Comparison of ENCODE assay signal across 24 cellular contexts in the genomic region with DNA sequence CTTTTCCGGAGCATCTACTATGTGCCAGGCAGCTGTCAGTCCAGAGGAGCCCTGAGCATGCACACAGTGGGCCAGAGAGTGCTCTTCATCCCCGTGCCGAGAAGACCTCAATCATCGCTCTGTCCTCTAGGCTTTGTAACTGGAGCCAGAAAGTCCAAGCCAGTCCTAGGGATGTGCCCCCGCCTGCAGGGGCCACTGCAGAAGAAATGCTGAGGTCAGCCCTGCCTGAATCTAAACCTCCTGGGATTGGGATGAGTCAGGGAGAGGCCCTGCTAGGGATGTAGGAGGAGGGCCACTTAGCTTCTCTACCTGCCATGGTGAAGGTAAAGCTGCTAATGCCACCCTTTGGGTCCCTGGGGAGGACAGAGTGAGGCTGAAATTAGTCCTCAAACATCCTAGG.
DNase-seq lines count a peak whose midpoint lies in the region; ATAC-seq, FAIRE-seq and TF ChIP-seq lines count a peak whose summit lies in the region.
"Had no signal": no experiment of that assay in that cellular context is flagged by ENCODE, and none has a peak within 500 bp of the region (broad histone marks: within the 10 kb centered on the region; RNA-seq: fewer than 3 reads in every experiment).

No MANE protein-coding gene starts in this region.

- CTCF ChIA-PET in CD8-positive, alpha-beta memory T cell (lab: Charles Lee) = no interaction called here

- no peaks in the 10 kb centered on the region for H3K36me3 Mint-ChIP-seq in natural killer cell treated with Interleukin-12 subunit alpha and Interleukin-12 subunit beta and Interleukin-15 and Interleukin-18, amount 100 ng/mL, for 72 hours
- H3K36me3 Mint-ChIP-seq in CD8-positive, alpha-beta memory T cell = peaks cover 0 to 2% (median 0%) of the 10 kb centered on the region in 3 donors

- ATAC-seq in natural killer cell treated with Interleukin-12 subunit alpha and Interleukin-12 subunit beta and Interleukin-15 and Interleukin-18, amount 100 ng/mL, for 72 hours = no peak
- ATAC-seq: SK-N-SH treated with all-trans-retinoic acid at 6 μM for 48 hours had no signal

- intact Hi-C loops in posterior vena cava (cut with DNase I) (no loop called here), kidney (cut with DNase I) (no loop called here)

- TF ChIP-seq CTCF in coronary artery (IDR thresholded peaks at IDR 0.05) = no peak
- TF ChIP-seq CTCF in kidney (IDR thresholded peaks at IDR 0.05; ENCODE audit: borderline replicate concordance, extremely low read depth, insufficient read depth) = no peak

- H3K27me3 Mint-ChIP-seq in natural killer cell treated with Interleukin-12 subunit alpha and Interleukin-12 subunit beta and Interleukin-15 and Interleukin-18, amount 100 ng/mL, for 72 hours = no peaks in the 10 kb centered on the region
- H3K27me3 Mint-ChIP-seq in CD8-positive, alpha-beta memory T cell = peaks cover 5 to 13% of the 10 kb centered on the region in 2 donors

- H3K36me3 ChIP-seq in CD8-positive, alpha-beta memory T cell (ENCODE audit: insufficient read depth, low read length) = no peaks in the 10 kb centered on the region
- H3K36me3 ChIP-seq in kidney (ENCODE audit: control insufficient read depth in 1 of 2, insufficient read depth in 2 of 2, low read length in 2 of 2) = no peaks in the 10 kb centered on the region
- H3K36me3 ChIP-seq: BLaER1, Peyer's patch had no signal

- no peaks in the 10 kb centered on the region for H3K4me1 ChIP-seq in CD8-positive, alpha-beta memory T cell (ENCODE audit: insufficient read depth, low read length)
- no peaks in the 10 kb centered on the region for H3K4me1 ChIP-seq in kidney (ENCODE audit: control insufficient read depth in 1 of 2, insufficient read depth in 1 of 2, low read depth in 1 of 2, low read length in 2 of 2)
- H3K4me1 ChIP-seq: BLaER1, Peyer's patch had no signal

- H3K27ac Mint-ChIP-seq in natural killer cell treated with Interleukin-12 subunit alpha and Interleukin-12 subunit beta and Interleukin-15 and Interleukin-18, amount 100 ng/mL, for 72 hours = no peak overlapping the region
- no peak overlapping the region for H3K27ac Mint-ChIP-seq in CD8-positive, alpha-beta memory T cell
- H3K27ac Mint-ChIP-seq: CD4-positive, alpha-beta T cell had no signal

- H3K9me3 Mint-ChIP-seq in natural killer cell treated with Interleukin-12 subunit alpha and Interleukin-12 subunit beta and Interleukin-15 and Interleukin-18, amount 100 ng/mL, for 72 hours = no peaks in the 10 kb centered on the region
- no peaks in the 10 kb centered on the region for H3K9me3 Mint-ChIP-seq in CD8-positive, alpha-beta memory T cell
- H3K9me3 Mint-ChIP-seq: CD4-positive, alpha-beta T cell had no signal

- no peak overlapping the region for H3K9ac ChIP-seq in kidney (ENCODE audit: low read length in 2 of 2)
- H3K9ac ChIP-seq: BLaER1, KMS-11 had no signal

- FAIRE-seq in HTR-8/SVneo (lab: Jason Lieb, UNC) = peak; percentile 38
- no peak for FAIRE-seq in kidney (lab: Jason Lieb, UNC)
- FAIRE-seq: GM18507, H54 had no signal

- H3K27me3 ChIP-seq in CD8-positive, alpha-beta memory T cell (ENCODE audit: insufficient read depth, low read length, poor library complexity, severe bottlenecking) = no peaks in the 10 kb centered on the region
- H3K27me3 ChIP-seq: BLaER1, Peyer's patch had no signal

- H3K4me3 Mint-ChIP-seq in natural killer cell treated with Interleukin-12 subunit alpha and Interleukin-12 subunit beta and Interleukin-15 and Interleukin-18, amount 100 ng/mL, for 72 hours = no peak overlapping the region
- H3K4me3 Mint-ChIP-seq in CD8-positive, alpha-beta memory T cell = no peak overlapping the region
- H3K4me3 Mint-ChIP-seq: CD4-positive, alpha-beta T cell had no signal

- no peaks in the 10 kb centered on the region for H3K4me1 Mint-ChIP-seq in natural killer cell treated with Interleukin-12 subunit alpha and Interleukin-12 subunit beta and Interleukin-15 and Interleukin-18, amount 100 ng/mL, for 72 hours (ENCODE audit: low read depth in 2 of 2)
- no peaks in the 10 kb centered on the region for H3K4me1 Mint-ChIP-seq in CD8-positive, alpha-beta memory T cell

- H3K27ac ChIP-seq in coronary artery = no peak overlapping the region
- no peak overlapping the region for H3K27ac ChIP-seq in CD8-positive, alpha-beta memory T cell (ENCODE audit: low read depth, low read length)
- H3K27ac ChIP-seq in kidney (ENCODE audit: low read depth in 2 of 2, low read length in 2 of 2) = no peak overlapping the region
- H3K27ac ChIP-seq: BLaER1, HL-60, KMS-11, Peyer's patch had no signal

- no peaks in the 10 kb centered on the region for H3K9me3 ChIP-seq in CD8-positive, alpha-beta memory T cell (ENCODE audit: low read length)
- H3K9me3 ChIP-seq in kidney (ENCODE audit: control insufficient read depth in 1 of 2, low read length in 2 of 2) = no peaks in the 10 kb centered on the region
- H3K9me3 ChIP-seq: BLaER1, Peyer's patch had no signal

- POLR2A ChIA-PET in CD8-positive, alpha-beta memory T cell (lab: Charles Lee) = no interaction called here

- DNase-seq in HTR-8/SVneo (ENCODE audit: insufficient read length, low spot score) = no peak
- DNase-seq in coronary artery (ENCODE audit: low spot score) = peak; percentile 31
- DNase-seq in iPS-NIHi7 (ENCODE audit: extremely low spot score) = peak; percentile 37
- DNase-seq in posterior vena cava (ENCODE audit: low spot score) = peak; percentile 30
- no peak for DNase-seq in natural killer cell treated with Interleukin-12 subunit alpha and Interleukin-12 subunit beta and Interleukin-15 and Interleukin-18, amount 100 ng/mL, for 72 hours (ENCODE audit: low spot score)
- no peak for DNase-seq in CD8-positive, alpha-beta memory T cell
- DNase-seq in kidney = no peak
- DNase-seq: CD4-positive, alpha-beta T cell; DMS153; GDM1; MV-4-11; NCI-H1105 treated with DMSO at 0.1 percent for 48 hours; NCI-H1694 treated with DMSO at 0.1 percent for 48 hours; NCI-H2081 treated with DMSO at 0.1 percent for 48 hours; NCI-H2171 treated with DMSO at 0.1 percent for 48 hours; NCI-H446; NCI-H526; Peyer's patch had no signal

- H3K4me3 ChIP-seq in coronary artery = no peak overlapping the region
- H3K4me3 ChIP-seq in CD8-positive, alpha-beta memory T cell (ENCODE audit: low read length) = no peak overlapping the region
- no peak overlapping the region for H3K4me3 ChIP-seq in kidney (ENCODE audit: low read length in 2 of 2)
- H3K4me3 ChIP-seq: BLaER1, Peyer's patch had no signal

Comparison
In these comparisons a context has a peak if more than half of its experiments do, and no peak if none do; other contexts are left out.
1. DNase-seq: peak in coronary artery (single experiment), iPS-NIHi7 (single experiment) and posterior vena cava (single experiment); none in HTR-8/SVneo (single experiment), natural killer cell treated with Interleukin-12 subunit alpha and Interleukin-12 subunit beta and Interleukin-15 and Interleukin-18, amount 100 ng/mL, for 72 hours (single experiment), CD8-positive, alpha-beta memory T cell (0 of 5) and kidney (single experiment).